8 cellular contexts compared by ENCODE assay signal in genomic region chr11:61429346-61429690, GRCh38. TPM values are rescaled to one million over a fixed set of nuclear protein-coding genes. Genes with fewer than 3 reads are reported as not detected.
DNase-seq lines count a peak whose midpoint lies in the region; TF ChIP-seq lines count a peak whose summit lies in the region.

No MANE protein-coding gene starts in this region.

- peak overlapping the region; percentile 97 for H3K27ac Mint-ChIP-seq in activated naive CD4-positive, alpha-beta T cell treated with anti-CD3 and anti-CD28 coated beads for 36 hours
- peak overlapping the region; percentile 100 for H3K27ac Mint-ChIP-seq in progenitor cell of endocrine pancreas

- H3K36me3 Mint-ChIP-seq in activated naive CD4-positive, alpha-beta T cell treated with anti-CD3 and anti-CD28 coated beads for 36 hours (ENCODE audit: low read depth): peaks cover 36% of the 10 kb centered on the region
- peaks cover 28% of the 10 kb centered on the region for H3K36me3 Mint-ChIP-seq in progenitor cell of endocrine pancreas (ENCODE audit: insufficient read depth)

- H3K4me1 ChIP-seq in vagina: peaks cover 62% of the 10 kb centered on the region

- DNase-seq in DMS79 (lab: John Stamatoyannopoulos, UW) (peak; percentile 34), GM20000 (ENCODE audit: low spot score) (peak; percentile 86), HS-27A (ENCODE audit: low read depth) (peak; percentile 20), RPMI8226 (peak; percentile 84), head of caudate nucleus (peak in 34 of 42 donors; percentile 19 to 72 (median 45)), progenitor cell of endocrine pancreas (ENCODE audit: low spot score, unreplicated experiment) (peak; percentile 73), vagina (ENCODE audit: extremely low spot score in 2 of 2) (no peak)
- DNase-seq in activated naive CD4-positive, alpha-beta T cell treated with anti-CD3 and anti-CD28 coated beads for 36 hours: peak; percentile 66

- TF ChIP-seq CTCF in GM20000 (IDR thresholded peaks at IDR 0.05; ENCODE audit: extremely low read depth, missing control alignments): peak; percentile 9
- TF ChIP-seq CTCF in progenitor cell of endocrine pancreas (IDR thresholded peaks at IDR 0.05; ENCODE audit: unreplicated experiment): peak; percentile 55
- no peak for TF ChIP-seq CTCF in vagina (IDR thresholded peaks at IDR 0.05)

- no peaks in the 10 kb centered on the region for H3K9me3 Mint-ChIP-seq in activated naive CD4-positive, alpha-beta T cell treated with anti-CD3 and anti-CD28 coated beads for 36 hours
- no peaks in the 10 kb centered on the region for H3K9me3 Mint-ChIP-seq in progenitor cell of endocrine pancreas (ENCODE audit: low read depth)

- peak overlapping the region; percentile 96 for H3K27ac ChIP-seq in vagina

- intact Hi-C loops in activated naive CD4-positive, alpha-beta T cell treated with anti-CD3 and anti-CD28 coated beads for 36 hours (cut with micrococcal nuclease): loop anchor here (1.0 to 5.0 kb wide), 4 partner anchors 36 to 587 kb away; partner anchors contain the start of genes CCDC86, FEN1, TMEM258 and VPS37C
- intact Hi-C loops in head of caudate nucleus (cut with DNase I) (no loop called here), vagina (cut with DNase I) (no loop called here)

- CTCF ChIA-PET in activated naive CD4-positive, alpha-beta T cell treated with anti-CD3 and anti-CD28 coated beads for 36 hours (lab: Charles Lee): interaction anchor here (1.0 to 1.6 kb wide), 4 partner anchors 17 to 93 kb away, joined by 4 to 10 read pairs (median 8); partner anchors contain the start of gene TMEM216

- no peaks in the 10 kb centered on the region for H3K27me3 Mint-ChIP-seq in activated naive CD4-positive, alpha-beta T cell treated with anti-CD3 and anti-CD28 coated beads for 36 hours (ENCODE audit: low read depth)
- H3K27me3 Mint-ChIP-seq in progenitor cell of endocrine pancreas: no peaks in the 10 kb centered on the region

- H3K4me3 ChIP-seq in vagina: peak overlapping the region; percentile 83 to 88

- H3K36me3 ChIP-seq in vagina: peaks cover 0 to 46% of the 10 kb centered on the region in 2 donors

- peaks cover 69% of the 10 kb centered on the region for H3K4me1 Mint-ChIP-seq in activated naive CD4-positive, alpha-beta T cell treated with anti-CD3 and anti-CD28 coated beads for 36 hours (ENCODE audit: low read depth)
- peaks cover 20% of the 10 kb centered on the region for H3K4me1 Mint-ChIP-seq in progenitor cell of endocrine pancreas (ENCODE audit: low read depth)

- no peak for TF ChIP-seq POLR2A in vagina (IDR thresholded peaks at IDR 0.05)

- no peaks in the 10 kb centered on the region for H3K9me3 ChIP-seq in vagina

- H3K27me3 ChIP-seq in vagina: no peaks in the 10 kb centered on the region

- H3K4me3 Mint-ChIP-seq in activated naive CD4-positive, alpha-beta T cell treated with anti-CD3 and anti-CD28 coated beads for 36 hours: peak overlapping the region; percentile 98
- peak overlapping the region; percentile 99 for H3K4me3 Mint-ChIP-seq in progenitor cell of endocrine pancreas (ENCODE audit: low read depth)

RNA-seq across cellular contexts. Expression of gene CPSF7, which starts 0.5 kb away (rescaled TPM):
- total RNA-seq in activated naive CD4-positive, alpha-beta T cell treated with anti-CD3 and anti-CD28 coated beads for 36 hours: 100 to 1,000 TPM; 106 to 108 TPM
- total RNA-seq in progenitor cell of endocrine pancreas (133 and 134 TPM in 2 replicates), vagina (50.8 TPM)

RNA-seq across cellular contexts. Expression of gene SDHAF2, which starts 0.6 kb away (rescaled TPM):
- total RNA-seq in activated naive CD4-positive, alpha-beta T cell treated with anti-CD3 and anti-CD28 coated beads for 36 hours: 10 to 100 TPM; 23.7 to 27.0 TPM
- 42.2 and 42.9 TPM in 2 replicates for total RNA-seq in progenitor cell of endocrine pancreas
- 24.3 TPM for total RNA-seq in vagina

RNA-seq across cellular contexts. Expression of gene TMEM216, which starts 36.9 kb away (rescaled TPM):
- 1 to 10 TPM; 5.5 to 6.3 TPM for total RNA-seq in activated naive CD4-positive, alpha-beta T cell treated with anti-CD3 and anti-CD28 coated beads for 36 hours
- total RNA-seq in progenitor cell of endocrine pancreas: 20.6 and 22.2 TPM in 2 replicates
- total RNA-seq in vagina: 16.0 TPM

Comparison
In these comparisons a context has a peak if more than half of its experiments do, and no peak if none do; other contexts are left out.
1. DNase-seq: peak in DMS79 (single experiment), GM20000 (single experiment), HS-27A (single experiment), RPMI8226 (single experiment), activated naive CD4-positive, alpha-beta T cell treated with anti-CD3 and anti-CD28 coated beads for 36 hours (single experiment), head of caudate nucleus (34 of 42) and progenitor cell of endocrine pancreas (single experiment); none in vagina (0 of 2).
2. CTCF ChIP-seq: peak in GM20000 (single experiment) and progenitor cell of endocrine pancreas (single experiment); none in vagina (0 of 3).